In genomic region chr3:4827767-4828166, GRCh38 we compare ENCODE assay signal across 10 cellular contexts.
A peak's percentile ranks its signal among the peaks of the same experiment; 100 is the strongest.
DNase-seq lines count a peak whose midpoint lies in the region; ATAC-seq and TF ChIP-seq lines count a peak whose summit lies in the region.
"Had no signal": no experiment of that assay in that cellular context is flagged by ENCODE, and none has a peak within 500 bp of the region (broad histone marks: within the 10 kb centered on the region; RNA-seq: fewer than 3 reads in every experiment).

No MANE protein-coding gene starts in this region.

- H3K9me3 ChIP-seq in left ventricle myocardium inferior (replicated peaks) = no peaks in the 10 kb centered on the region
- H3K9me3 ChIP-seq in mucosa of rectum (ENCODE audit: control insufficient read depth in 2 of 2, low read length in 2 of 2) = no peaks in the 10 kb centered on the region
- no peaks in the 10 kb centered on the region for H3K9me3 ChIP-seq in upper lobe of left lung
- no peaks in the 10 kb centered on the region for H3K9me3 ChIP-seq in H9 (ENCODE audit: control insufficient read depth, low read depth, low read length)
- H3K9me3 ChIP-seq: body of pancreas had no signal

- no peak overlapping the region for H3K23ac ChIP-seq in H9 (ENCODE audit: insufficient read length, low read depth, low read length)

- H3K4me1 ChIP-seq in left ventricle myocardium inferior (peaks cover 55% of the 10 kb centered on the region), mucosa of rectum (ENCODE audit: control insufficient read depth in 2 of 2, insufficient read depth in 2 of 2, low read length in 2 of 2) (peaks cover 32 to 55% of the 10 kb centered on the region in 2 donors), upper lobe of left lung (peaks cover 44 to 70% (median 52%) of the 10 kb centered on the region in 4 donors), H9 (ENCODE audit: insufficient read depth, low read length) (peaks cover 2% of the 10 kb centered on the region; the same call in 1 of the 2 replicates)

- TF ChIP-seq POLR2A in upper lobe of left lung (IDR thresholded peaks at IDR 0.05) = no peak

- H3K4ac ChIP-seq in H9 (ENCODE audit: low read depth, low read length) = no peak overlapping the region

- TF ChIP-seq EP300 in upper lobe of left lung (IDR thresholded peaks at IDR 0.05) = no peak

- no peak overlapping the region for H3K18ac ChIP-seq in H9 (ENCODE audit: insufficient read length, low read depth, low read length)

- intact Hi-C loops in left ventricle myocardium inferior (cut with micrococcal nuclease) (loop anchor here (5.0 kb wide), 1 partner anchor 155 kb away; no protein-coding TSS in a partner anchor), left ventricle myocardium superior (cut with micrococcal nuclease) (loop anchor here (10.0 kb wide), 1 partner anchor 103 kb away; no protein-coding TSS in a partner anchor)

- no peak overlapping the region for H2AK5ac ChIP-seq in H9 (ENCODE audit: insufficient read length, low read length)

- H3K79me1 ChIP-seq in H9 (ENCODE audit: insufficient read depth, low read depth, low read length, poor library complexity, severe bottlenecking) = no peaks in the 10 kb centered on the region

- peak overlapping the region; percentile 86 for H3K27ac ChIP-seq in left ventricle myocardium inferior (replicated peaks)
- peak overlapping the region; percentile 88 to 90 for H3K27ac ChIP-seq in mucosa of rectum (ENCODE audit: low read depth in 2 of 2, low read length in 2 of 2)
- peak overlapping the region in 3 of 4 donors; percentile 6 to 90 (median 79) for H3K27ac ChIP-seq in upper lobe of left lung
- no peak overlapping the region for H3K27ac ChIP-seq in H9 (ENCODE audit: insufficient read length, low read depth, low read length)

- no peaks in the 10 kb centered on the region for H3K23me2 ChIP-seq in H9 (ENCODE audit: insufficient read length, low read depth, low read length, poor library complexity, severe bottlenecking)

- H3K27ac Mint-ChIP-seq in activated naive CD4-positive, alpha-beta T cell treated with anti-CD3 and anti-CD28 coated beads, Interleukin-2, amount 50 U/mL, for 72 hours = peak overlapping the region; percentile 38 to 98
- no peak overlapping the region; a peak in 1 of 7 replicates for H3K27ac Mint-ChIP-seq in H9

- H3K36me3 Mint-ChIP-seq in activated naive CD4-positive, alpha-beta T cell treated with anti-CD3 and anti-CD28 coated beads, Interleukin-2, amount 50 U/mL, for 72 hours = peaks cover 56 to 64% of the 10 kb centered on the region in 2 donors
- H3K36me3 Mint-ChIP-seq in H9 (ENCODE audit: insufficient read depth in 1 of 3, low read depth in 3 of 3) = no peaks in the 10 kb centered on the region; a peak in 1 of 7 replicates

- H3K56ac ChIP-seq in H9 (ENCODE audit: insufficient read length, low read depth, low read length) = no peak overlapping the region

- no peak overlapping the region for H3K4me2 ChIP-seq in H9 (ENCODE audit: insufficient read depth, insufficient read length, low read length)

- no peak overlapping the region for H2AFZ ChIP-seq in H9 (ENCODE audit: low read length)

- H2BK5ac ChIP-seq in H9 (ENCODE audit: insufficient read length, low read length) = no peak overlapping the region

- H3K36me3 ChIP-seq in left ventricle myocardium inferior (no peaks in the 10 kb centered on the region), mucosa of rectum (ENCODE audit: control insufficient read depth in 2 of 2, insufficient read depth in 2 of 2, low read length in 2 of 2) (no peaks in the 10 kb centered on the region), upper lobe of left lung (no peaks in the 10 kb centered on the region)

- no peaks in the 10 kb centered on the region for H3K27me3 ChIP-seq in left ventricle myocardium inferior (ENCODE audit: low read depth)
- H3K27me3 ChIP-seq in mucosa of rectum (ENCODE audit: control insufficient read depth in 2 of 2, insufficient read depth in 2 of 2, low read length in 2 of 2) = no peaks in the 10 kb centered on the region
- no peaks in the 10 kb centered on the region for H3K27me3 ChIP-seq in upper lobe of left lung
- no peaks in the 10 kb centered on the region for H3K27me3 ChIP-seq in H9 (ENCODE audit: insufficient read depth, low read length)
- H3K27me3 ChIP-seq: body of pancreas had no signal

- H3K4me3 ChIP-seq in left ventricle myocardium inferior = no peak overlapping the region
- H3K4me3 ChIP-seq in mucosa of rectum (ENCODE audit: low read length in 2 of 2) = peak overlapping the region in 1 of 2 donors; percentile 4
- no peak overlapping the region for H3K4me3 ChIP-seq in upper lobe of left lung
- H3K4me3 ChIP-seq: body of pancreas had no signal

- H3K9ac ChIP-seq in mucosa of rectum (ENCODE audit: low read depth in 1 of 2, low read length in 2 of 2) = peak overlapping the region in 1 of 2 donors; percentile 74
- no peak overlapping the region for H3K9ac ChIP-seq in H9 (ENCODE audit: extremely low read depth, insufficient read length, low read length)

- no peak overlapping the region for H2BK12ac ChIP-seq in H9 (ENCODE audit: insufficient read length, low read depth, low read length)

- WGBS in upper lobe of left lung, 2 donors = 80 to 88% methylated on average over 8 of the region's 8 CpGs
- WGBS in H9 (ENCODE audit: extremely low coverage, insufficient read length, low lambda C conversion rate) = no CpG with 5 or more reads among the region's 8 CpGs

- H3K79me2 ChIP-seq in H9 (ENCODE audit: insufficient read depth, low read length) = no peaks in the 10 kb centered on the region

- H3K9me3 Mint-ChIP-seq in activated naive CD4-positive, alpha-beta T cell treated with anti-CD3 and anti-CD28 coated beads, Interleukin-2, amount 50 U/mL, for 72 hours = peaks cover 3 to 5% of the 10 kb centered on the region in 2 donors
- no peaks in the 10 kb centered on the region for H3K9me3 Mint-ChIP-seq in H9
- H3K9me3 Mint-ChIP-seq: CD14-positive monocyte had no signal

- no peak overlapping the region for H4K91ac ChIP-seq in H9 (ENCODE audit: insufficient read length, low read depth, low read length)

- peaks cover 22 to 23% of the 10 kb centered on the region in 2 experiments for H3K4me1 Mint-ChIP-seq in H9

- H4K5ac ChIP-seq in H9 (ENCODE audit: insufficient read length, low read depth, low read length) = no peak overlapping the region

- H4K20me1 ChIP-seq in H9 (ENCODE audit: control insufficient read depth, insufficient read depth, insufficient read length) = no peaks in the 10 kb centered on the region

- DNase-seq in left ventricle myocardium inferior = no peak
- no peak for DNase-seq in left ventricle myocardium superior
- no peak for DNase-seq in activated naive CD4-positive, alpha-beta T cell treated with anti-CD3 and anti-CD28 coated beads, Interleukin-2, amount 50 U/mL, for 72 hours (ENCODE audit: low spot score in 2 of 2)
- no peak for DNase-seq in upper lobe of left lung
- DNase-seq in H9 = no peak

- no peak overlapping the region for H3K4me3 Mint-ChIP-seq in H9

- H2BK120ac ChIP-seq in H9 (ENCODE audit: low read depth, low read length, poor library complexity, severe bottlenecking) = no peak overlapping the region

- H3K27me3 Mint-ChIP-seq in H9 (ENCODE audit: low read depth) = no peaks in the 10 kb centered on the region

- H3K14ac ChIP-seq in H9 (ENCODE audit: insufficient read depth, low read length) = no peak overlapping the region

- H2BK15ac ChIP-seq in H9 (ENCODE audit: low read depth, low read length) = no peak overlapping the region

- H4K8ac ChIP-seq in H9 (replicated peaks; ENCODE audit: insufficient read length, low read depth, low read length) = no peak overlapping the region

- no peak overlapping the region for H2BK20ac ChIP-seq in H9 (ENCODE audit: low read depth, low read length, poor library complexity, severe bottlenecking)

- ATAC-seq in left ventricle myocardium superior (no peak), upper lobe of left lung (ENCODE audit: low FRiP score in 2 of 2) (no peak), HG02973 (IDR thresholded peaks at IDR 0.05; ENCODE audit: unreplicated experiment) (no peak), HG02588 (IDR thresholded peaks at IDR 0.05; ENCODE audit: unreplicated experiment) (no peak)
- ATAC-seq in activated naive CD4-positive, alpha-beta T cell treated with anti-CD3 and anti-CD28 coated beads, Interleukin-2, amount 50 U/mL, for 72 hours = no peak
- ATAC-seq: body of pancreas had no signal

- no peak for TF ChIP-seq CTCF in left ventricle myocardium inferior (IDR thresholded peaks at IDR 0.05; ENCODE audit: borderline replicate concordance)
- no peak for TF ChIP-seq CTCF in upper lobe of left lung (IDR thresholded peaks at IDR 0.05)
- TF ChIP-seq CTCF in H9 (conservative IDR thresholded peaks at IDR 0.05) = no peak

- H3T11ph ChIP-seq in H9 (ENCODE audit: low read length) = no peak overlapping the region

Comparison
In these comparisons a context has a peak if more than half of its experiments do, and no peak if none do; other contexts are left out.
1. H3K27ac Mint-ChIP-seq: peak in activated naive CD4-positive, alpha-beta T cell treated with anti-CD3 and anti-CD28 coated beads, Interleukin-2, amount 50 U/mL, for 72 hours (2 of 2); none in H9 (0 of 3).